Comparison of ENCODE assay signal across 34 cellular contexts in genomic region chr4:188308142-188308541, GRCh38.
"Had no signal": no experiment of that assay in that cellular context is flagged by ENCODE, and none has a peak within 500 bp of the region (broad histone marks: within the 10 kb centered on the region; RNA-seq: fewer than 3 reads in every experiment).

No MANE protein-coding gene starts in this region.

- DNase-seq: Karpas-422, Kasumi-1, KG1, MG63, MV-4-11, NCI-H1048, NCI-H1092, NCI-H1092 treated with DMSO at 0.1 percent for 48 hours, NCI-H1105, NCI-H1105 treated with DMSO at 0.1 percent for 48 hours, NCI-H1417, NCI-H1417 treated with DMSO at 0.1 percent for 48 hours, NCI-H1436, NCI-H1436 treated with DMSO at 0.1 percent for 48 hours, NCI-H146, NCI-H1694, NCI-H1694 treated with DMSO at 0.1 percent for 48 hours, NCI-H187, NCI-H187 treated with DMSO at 0.1 percent for 48 hours, NCI-H1930, NCI-H2029, NCI-H2029 treated with DMSO at 0.1 percent for 48 hours, NCI-H2081, NCI-H2081 treated with DMSO at 0.1 percent for 48 hours, NCI-H2107, NCI-H2171, NCI-H2171 treated with DMSO at 0.1 percent for 48 hours, NCI-H2227 treated with DMSO at 0.1 percent for 48 hours, NCI-H226, NCI-H345, NCI-H446, NCI-H446 treated with DMSO at 0.1 percent for 48 hours, NCI-H510A had no signal

- H3K36me3 ChIP-seq: MG63 had no signal

- H3K27ac ChIP-seq: KMS-11 had no signal

- H3K9ac ChIP-seq: KMS-11 had no signal

- H3K9me3 ChIP-seq: MG63 had no signal

- H3K4me2 ChIP-seq: KMS-11 had no signal

- H3K4me3 ChIP-seq: MG63 had no signal

- H3K27me3 ChIP-seq: MG63 had no signal
